In genomic region chr6:28737750-28738395, GRCh38 we compare ENCODE assay signal across 11 cellular contexts.
DNase-seq lines count a peak whose midpoint lies in the region; ATAC-seq and TF ChIP-seq lines count a peak whose summit lies in the region.
"Had no signal": no experiment of that assay in that cellular context is flagged by ENCODE, and none has a peak within 500 bp of the region (broad histone marks: within the 10 kb centered on the region; RNA-seq: fewer than 3 reads in every experiment).

No MANE protein-coding gene starts in this region.

- H3K4me1 Mint-ChIP-seq in activated naive CD4-positive, alpha-beta T cell treated with anti-CD3 and anti-CD28 coated beads, Interleukin-2, amount 50 U/mL, for 24 hours: no peaks in the 10 kb centered on the region

- no peak overlapping the region for H3K4me3 Mint-ChIP-seq in activated naive CD4-positive, alpha-beta T cell treated with anti-CD3 and anti-CD28 coated beads, Interleukin-2, amount 50 U/mL, for 24 hours
- H3K4me3 Mint-ChIP-seq: memory B cell had no signal

- H3K14ac ChIP-seq in trophoblast cell (ENCODE audit: low read length): no peak overlapping the region

- H3K4me3 ChIP-seq in NT2/D1 (ENCODE audit: insufficient read length, low read depth) (peak overlapping the region; percentile 31), epithelial cell of esophagus (ENCODE audit: low read length) (no peak overlapping the region), trophoblast cell (ENCODE audit: low read depth, low read length) (no peak overlapping the region), adrenal gland (no peak overlapping the region)

- no peaks in the 10 kb centered on the region for H3K4me1 ChIP-seq in NT2/D1 (ENCODE audit: insufficient read depth, insufficient read length)
- H3K4me1 ChIP-seq in trophoblast cell (ENCODE audit: control insufficient read depth in 1 of 2, insufficient read depth in 2 of 2, low read length in 2 of 2): peaks cover 0 to 3% of the 10 kb centered on the region in 2 experiments
- no peaks in the 10 kb centered on the region for H3K4me1 ChIP-seq in adrenal gland (replicated peaks in 1 of 2)

- intact Hi-C loops in adrenal gland (cut with DNase I): no loop called here

- DNase-seq in activated naive CD4-positive, alpha-beta T cell treated with anti-CD3 and anti-CD28 coated beads, Interleukin-2, amount 50 U/mL, for 72 hours (ENCODE audit: low spot score in 2 of 2): no peak
- DNase-seq in NT2/D1 (ENCODE audit: low read depth, low spot score): no peak
- DNase-seq in epithelial cell of esophagus (ENCODE audit: low read depth): peak; percentile 65
- DNase-seq in trophoblast cell: peak; percentile 32 to 50
- no peak for DNase-seq in adrenal gland
- DNase-seq: NCI-H1092 treated with DMSO at 0.1 percent for 48 hours, substantia nigra had no signal

- H3K23ac ChIP-seq in trophoblast cell (ENCODE audit: low read length): no peak overlapping the region

- no peaks in the 10 kb centered on the region for H3K79me2 ChIP-seq in trophoblast cell (ENCODE audit: control insufficient read depth, insufficient read depth, low read length, poor library complexity)

- H3K4ac ChIP-seq in trophoblast cell (ENCODE audit: low read depth, low read length): no peak overlapping the region

- H3K27me3 Mint-ChIP-seq in activated naive CD4-positive, alpha-beta T cell treated with anti-CD3 and anti-CD28 coated beads, Interleukin-2, amount 50 U/mL, for 24 hours: peaks cover 63% of the 10 kb centered on the region

- H4K91ac ChIP-seq in trophoblast cell (ENCODE audit: low read depth, low read length): no peak overlapping the region

- no peak overlapping the region for H2AK5ac ChIP-seq in trophoblast cell (ENCODE audit: low read length)

- TF ChIP-seq POLR2A in GM18505 (IDR thresholded peaks at IDR 0.05; ENCODE audit: borderline replicate concordance, extremely low read depth, insufficient read depth, insufficient read length): no peak
- no peak for TF ChIP-seq POLR2A in adrenal gland (IDR thresholded peaks at IDR 0.05)

- H3K9me3 ChIP-seq in NT2/D1 (ENCODE audit: insufficient read depth, low read length) (no peaks in the 10 kb centered on the region), trophoblast cell (ENCODE audit: insufficient read depth, low read depth, low read length) (no peaks in the 10 kb centered on the region), adrenal gland (replicated peaks in 1 of 3) (no peaks in the 10 kb centered on the region)

- no peak for TF ChIP-seq CTCF in epithelial cell of esophagus (IDR thresholded peaks at IDR 0.05; ENCODE audit: insufficient read depth, low read depth, low read length, missing control alignments)
- TF ChIP-seq CTCF in adrenal gland (IDR thresholded peaks at IDR 0.05): no peak

- H3K27ac ChIP-seq in trophoblast cell (ENCODE audit: low read depth, low read length) (no peak overlapping the region), adrenal gland (no peak overlapping the region)

- H3K27me3 ChIP-seq in NT2/D1 (ENCODE audit: insufficient read depth, insufficient read length) (peaks cover 66% of the 10 kb centered on the region), trophoblast cell (ENCODE audit: insufficient read depth, low read length) (peaks cover 13% of the 10 kb centered on the region), adrenal gland (peaks cover 70% of the 10 kb centered on the region)

- H2AFZ ChIP-seq in trophoblast cell (ENCODE audit: insufficient read depth, low read length, poor library complexity): no peak overlapping the region

- no peak for ATAC-seq in activated naive CD4-positive, alpha-beta T cell treated with anti-CD3 and anti-CD28 coated beads, Interleukin-2, amount 50 U/mL, for 72 hours
- ATAC-seq in HG03139 (IDR thresholded peaks at IDR 0.05; ENCODE audit: unreplicated experiment) (no peak), GM18505 (IDR thresholded peaks at IDR 0.05; ENCODE audit: unreplicated experiment) (no peak)

- no peak overlapping the region for H4K8ac ChIP-seq in trophoblast cell (ENCODE audit: low read depth, low read length)

- H3K9me3 Mint-ChIP-seq in activated naive CD4-positive, alpha-beta T cell treated with anti-CD3 and anti-CD28 coated beads, Interleukin-2, amount 50 U/mL, for 24 hours: peaks cover 42% of the 10 kb centered on the region
- peaks cover 33 to 35% of the 10 kb centered on the region in 2 donors for H3K9me3 Mint-ChIP-seq in activated naive CD4-positive, alpha-beta T cell treated with anti-CD3 and anti-CD28 coated beads, Interleukin-2, amount 50 U/mL, for 72 hours

- H2BK12ac ChIP-seq in trophoblast cell (ENCODE audit: low read length): no peak overlapping the region

- H3K27ac Mint-ChIP-seq in activated naive CD4-positive, alpha-beta T cell treated with anti-CD3 and anti-CD28 coated beads, Interleukin-2, amount 50 U/mL, for 24 hours: peak overlapping the region; percentile 42
- peak overlapping the region in 1 of 2 donors; percentile 48 for H3K27ac Mint-ChIP-seq in activated naive CD4-positive, alpha-beta T cell treated with anti-CD3 and anti-CD28 coated beads, Interleukin-2, amount 50 U/mL, for 72 hours
- H3K27ac Mint-ChIP-seq: memory B cell had no signal

- WGBS in trophoblast cell (ENCODE audit: extremely low coverage, insufficient coverage, insufficient read length): no CpG with 5 or more reads among the region's 17 CpGs
- 10 to 31% (median 14%) methylated on average over 17 of the region's 17 CpGs for WGBS in adrenal gland, 4 donors

- no peak overlapping the region for H2BK120ac ChIP-seq in trophoblast cell (ENCODE audit: insufficient read depth, low read length, poor library complexity)

- H3K79me1 ChIP-seq in trophoblast cell (ENCODE audit: low read length): no peaks in the 10 kb centered on the region

- no peak overlapping the region for H4K12ac ChIP-seq in trophoblast cell (ENCODE audit: low read depth, low read length)

- H3K18ac ChIP-seq in trophoblast cell (ENCODE audit: low read length): no peak overlapping the region

- H3K36me3 ChIP-seq in NT2/D1 (ENCODE audit: insufficient read depth, insufficient read length, low read length): no peaks in the 10 kb centered on the region
- no peaks in the 10 kb centered on the region for H3K36me3 ChIP-seq in trophoblast cell (ENCODE audit: control insufficient read depth in 1 of 2, insufficient read depth in 2 of 2, low read length in 2 of 2)
- no peaks in the 10 kb centered on the region for H3K36me3 ChIP-seq in adrenal gland (replicated peaks in 1 of 2)

- peaks cover 20% of the 10 kb centered on the region for H3K36me3 Mint-ChIP-seq in activated naive CD4-positive, alpha-beta T cell treated with anti-CD3 and anti-CD28 coated beads, Interleukin-2, amount 50 U/mL, for 24 hours
- peaks cover 41 to 53% of the 10 kb centered on the region in 2 donors for H3K36me3 Mint-ChIP-seq in activated naive CD4-positive, alpha-beta T cell treated with anti-CD3 and anti-CD28 coated beads, Interleukin-2, amount 50 U/mL, for 72 hours

- H3K9ac ChIP-seq in NT2/D1 (ENCODE audit: insufficient read length, low read depth) (peak overlapping the region; percentile 3), trophoblast cell (ENCODE audit: low read length) (no peak overlapping the region)

- peak overlapping the region; percentile 36 for H3K4me2 ChIP-seq in trophoblast cell (ENCODE audit: low read length)

- no peak overlapping the region for H2BK5ac ChIP-seq in trophoblast cell (ENCODE audit: low read depth, low read length, poor library complexity)

Comparison
In these comparisons a context has a peak if more than half of its experiments do, and no peak if none do; other contexts are left out.
1. DNase-seq: peak in epithelial cell of esophagus (single experiment) and trophoblast cell (2 of 2); none in activated naive CD4-positive, alpha-beta T cell treated with anti-CD3 and anti-CD28 coated beads, Interleukin-2, amount 50 U/mL, for 72 hours (0 of 2), NT2/D1 (single experiment) and adrenal gland (0 of 7).